39 cellular contexts compared by ENCODE assay signal in genomic region chr5:171518916-171519315, GRCh38.
"Had no signal": no experiment of that assay in that cellular context is flagged by ENCODE, and none has a peak within 500 bp of the region (broad histone marks: within the 10 kb centered on the region; RNA-seq: fewer than 3 reads in every experiment).

No MANE protein-coding gene starts in this region.

- H3K27ac ChIP-seq: brain microvascular endothelial cell, Peyer's patch, VCaP had no signal

- H3K4me1 Mint-ChIP-seq: activated B cell treated with CpG ODN at 0.5 μM for 24 hours; activated CD4-positive, alpha-beta memory T cell treated with anti-CD3 and anti-CD28 coated beads, Interleukin-2, amount 10 ng/mL, durations not matched to agents 7 days and 5 days; activated CD8-positive, alpha-beta memory T cell treated with anti-CD3 and anti-CD28 coated beads, Interleukin-2, amount 10 ng/mL, durations not matched to agents 7 days and 5 days; activated naive CD4-positive, alpha-beta T cell treated with anti-CD3 and anti-CD28 coated beads, Interleukin-2, amount 10 ng/mL, durations not matched to agents 7 days and 5 days; activated naive CD8-positive, alpha-beta T cell treated with anti-CD3 and anti-CD28 coated beads, Interleukin-2, amount 50 U/mL, for 24 hours had no signal

- H3K4me3 ChIP-seq: Peyer's patch had no signal

- H3K4me3 Mint-ChIP-seq: activated B cell treated with CpG ODN at 0.5 μM for 24 hours; activated CD4-positive, alpha-beta memory T cell treated with anti-CD3 and anti-CD28 coated beads, Interleukin-2, amount 10 ng/mL, durations not matched to agents 7 days and 5 days; activated CD8-positive, alpha-beta memory T cell treated with anti-CD3 and anti-CD28 coated beads, Interleukin-2, amount 10 ng/mL, durations not matched to agents 7 days and 5 days; activated naive CD4-positive, alpha-beta T cell treated with anti-CD3 and anti-CD28 coated beads, Interleukin-2, amount 10 ng/mL, durations not matched to agents 7 days and 5 days; activated naive CD8-positive, alpha-beta T cell; activated naive CD8-positive, alpha-beta T cell treated with anti-CD3 and anti-CD28 coated beads, Interleukin-2, amount 50 U/mL, for 24 hours had no signal

- H3K27ac Mint-ChIP-seq: activated B cell treated with CpG ODN at 0.5 μM for 24 hours; activated CD4-positive, alpha-beta memory T cell treated with anti-CD3 and anti-CD28 coated beads, Interleukin-2, amount 10 ng/mL, durations not matched to agents 7 days and 5 days; activated CD8-positive, alpha-beta memory T cell treated with anti-CD3 and anti-CD28 coated beads, Interleukin-2, amount 10 ng/mL, durations not matched to agents 7 days and 5 days; activated naive CD4-positive, alpha-beta T cell treated with anti-CD3 and anti-CD28 coated beads, Interleukin-2, amount 10 ng/mL, durations not matched to agents 7 days and 5 days; activated naive CD8-positive, alpha-beta T cell; activated naive CD8-positive, alpha-beta T cell treated with anti-CD3 and anti-CD28 coated beads, Interleukin-2, amount 50 U/mL, for 24 hours had no signal

- H3K36me3 ChIP-seq: brain microvascular endothelial cell, Peyer's patch had no signal

- H3K9me3 Mint-ChIP-seq: activated B cell treated with CpG ODN at 0.5 μM for 24 hours; activated CD4-positive, alpha-beta memory T cell treated with anti-CD3 and anti-CD28 coated beads, Interleukin-2, amount 10 ng/mL, durations not matched to agents 7 days and 5 days; activated naive CD4-positive, alpha-beta T cell treated with anti-CD3 and anti-CD28 coated beads, Interleukin-2, amount 10 ng/mL, durations not matched to agents 7 days and 5 days; activated naive CD8-positive, alpha-beta T cell treated with anti-CD3 and anti-CD28 coated beads, Interleukin-2, amount 50 U/mL, for 24 hours had no signal

- H3K27me3 Mint-ChIP-seq: activated CD8-positive, alpha-beta memory T cell treated with anti-CD3 and anti-CD28 coated beads, Interleukin-2, amount 10 ng/mL, durations not matched to agents 7 days and 5 days had no signal

- H3K27me3 ChIP-seq: brain microvascular endothelial cell, Peyer's patch had no signal

- ATAC-seq: activated CD8-positive, alpha-beta memory T cell treated with anti-CD3 and anti-CD28 coated beads, Interleukin-2, amount 10 ng/mL, durations not matched to agents 7 days and 5 days; activated naive CD8-positive, alpha-beta T cell treated with anti-CD3 and anti-CD28 coated beads, Interleukin-2, amount 50 U/mL, for 24 hours; PC-3; Right ventricle myocardium inferior; SK-N-SH treated with all-trans-retinoic acid at 6 μM for 48 hours had no signal

- H3K9me3 ChIP-seq: Peyer's patch had no signal

- DNase-seq: activated B cell treated with CpG ODN at 0.5 μM for 24 hours; activated CD4-positive, alpha-beta memory T cell treated with anti-CD3 and anti-CD28 coated beads, Interleukin-2, amount 10 ng/mL, durations not matched to agents 7 days and 5 days; activated CD4-positive, alpha-beta T cell treated with anti-CD3 and anti-CD28 coated beads for 4 hours; activated CD4-positive, CD25-positive, alpha-beta regulatory T cell treated with anti-CD3 and anti-CD28 coated beads, Interleukin-2, amount 50 U/mL, for 72 hours; activated CD8-positive, alpha-beta memory T cell treated with anti-CD3 and anti-CD28 coated beads for 24 hours; activated CD8-positive, alpha-beta memory T cell treated with anti-CD3 and anti-CD28 coated beads, Interleukin-2, amount 10 ng/mL, durations not matched to agents 7 days and 5 days; activated CD8-positive, alpha-beta memory T cell treated with anti-CD3 and anti-CD28 coated beads, Interleukin-2, amount 50 U/mL, for 48 hours; activated effector memory CD4-positive, alpha-beta T cell treated with Interleukin-2 at 50 U/mL for 16 hours; activated naive CD4-positive, alpha-beta T cell treated with anti-CD3 and anti-CD28 coated beads, Interleukin-2, amount 10 ng/mL, durations not matched to agents 7 days and 5 days; activated naive CD8-positive, alpha-beta T cell treated with anti-CD3 and anti-CD28 coated beads, Interleukin-2, amount 50 U/mL, for 24 hours; activated T-cell treated with anti-CD3 and anti-CD28 coated beads, Interleukin-2, amount 50 U/mL, for 48 hours; anterior cingulate cortex; brain microvascular endothelial cell; Karpas-422; KBM-7; MM.1S; MV-4-11; NCI-H1092; NCI-H1417; NCI-H146; NCI-H187; NCI-H2029 treated with DMSO at 0.1 percent for 48 hours; NCI-H2107; NCI-H2171; NCI-H510A; NCI-H526; NCI-H748 treated with DMSO at 0.1 percent for 48 hours; NK-92 treated with Interleukin-12 subunit alpha and Interleukin-12 subunit beta, amount 100 ng/mL, for 24 hours; PC-3; Peyer's patch; RPMI8226; SIG-M5; T-helper 1 cell; T-helper 2 cell; T-helper 9 cell had no signal

- H3K36me3 Mint-ChIP-seq: activated CD8-positive, alpha-beta memory T cell treated with anti-CD3 and anti-CD28 coated beads, Interleukin-2, amount 10 ng/mL, durations not matched to agents 7 days and 5 days; activated naive CD4-positive, alpha-beta T cell treated with anti-CD3 and anti-CD28 coated beads, Interleukin-2, amount 10 ng/mL, durations not matched to agents 7 days and 5 days; activated naive CD8-positive, alpha-beta T cell had no signal
